Comparison of ENCODE assay signal across 20 cellular contexts in genomic region chr4:169902658-169903345, GRCh38.
DNase-seq lines count a peak whose midpoint lies in the region; ATAC-seq, FAIRE-seq and TF ChIP-seq lines count a peak whose summit lies in the region.
"Had no signal": no experiment of that assay in that cellular context is flagged by ENCODE, and none has a peak within 500 bp of the region (broad histone marks: within the 10 kb centered on the region; RNA-seq: fewer than 3 reads in every experiment).

No MANE protein-coding gene starts in this region.

- intact Hi-C loops in Right ventricle myocardium inferior (cut with DNase I) = no loop called here
- intact Hi-C loops in ovary (cut with DNase I) = no loop called here

- no peaks in the 10 kb centered on the region for H3K27me3 Mint-ChIP-seq in endodermal cell (ENCODE audit: insufficient read depth)
- no peaks in the 10 kb centered on the region for H3K27me3 Mint-ChIP-seq in neural crest cell (ENCODE audit: low read depth)
- H3K27me3 Mint-ChIP-seq: stimulated activated memory B cell treated with anti-CD40 and anti-IgM and Interleukin-4, amounts not matched to agents 10 μg/mL and 1 μg/mL and 100 μg/mL, for 72 hours had no signal

- TF ChIP-seq CTCF in D721Med (IDR thresholded peaks at IDR 0.05; ENCODE audit: insufficient read depth, missing control alignments) (peak; percentile 18), endodermal cell (conservative IDR thresholded peaks at IDR 0.05) (peak; percentile 68), neural crest cell (conservative IDR thresholded peaks at IDR 0.05) (no peak), ovary (IDR thresholded peaks at IDR 0.05) (no peak)

- H3K36me3 Mint-ChIP-seq in endodermal cell (ENCODE audit: low read depth) (no peaks in the 10 kb centered on the region), neural crest cell (ENCODE audit: low read depth) (no peaks in the 10 kb centered on the region)
- H3K36me3 Mint-ChIP-seq: stimulated activated memory B cell treated with anti-CD40 and anti-IgM and Interleukin-4, amounts not matched to agents 10 μg/mL and 1 μg/mL and 100 μg/mL, for 72 hours had no signal

- no peak overlapping the region for H3K4me3 ChIP-seq in endodermal cell (ENCODE audit: low read length)
- H3K4me3 ChIP-seq in ovary = no peak overlapping the region
- H3K4me3 ChIP-seq: HAP-1, heart right ventricle, Peyer's patch, thyroid gland had no signal

- H3K9ac ChIP-seq in endodermal cell (ENCODE audit: extremely low read depth, low read length, poor library complexity, severe bottlenecking) = no peak overlapping the region

- ATAC-seq in Right ventricle myocardium inferior (no peak), GM21529 (IDR thresholded peaks at IDR 0.05; ENCODE audit: unreplicated experiment) (no peak)
- ATAC-seq: heart right ventricle; stimulated activated memory B cell treated with anti-CD40 and anti-IgM and Interleukin-4, amounts not matched to agents 10 μg/mL and 1 μg/mL and 100 μg/mL, for 72 hours had no signal

- TF ChIP-seq POLR2A in ovary (IDR thresholded peaks at IDR 0.05) = no peak

- H3K27ac Mint-ChIP-seq in endodermal cell = no peak overlapping the region
- peak overlapping the region; percentile 9 for H3K27ac Mint-ChIP-seq in neural crest cell (ENCODE audit: unreplicated experiment)
- H3K27ac Mint-ChIP-seq: activated naive CD4-positive, alpha-beta T cell treated with anti-CD3 and anti-CD28 coated beads for 36 hours; stimulated activated memory B cell treated with anti-CD40 and anti-IgM and Interleukin-4, amounts not matched to agents 10 μg/mL and 1 μg/mL and 100 μg/mL, for 72 hours had no signal

- no peak for TF ChIP-seq EP300 in ovary (IDR thresholded peaks at IDR 0.05)

- H3K4me1 Mint-ChIP-seq in endodermal cell (peaks cover 19% of the 10 kb centered on the region), neural crest cell (no peaks in the 10 kb centered on the region)
- H3K4me1 Mint-ChIP-seq: stimulated activated memory B cell treated with anti-CD40 and anti-IgM and Interleukin-4, amounts not matched to agents 10 μg/mL and 1 μg/mL and 100 μg/mL, for 72 hours had no signal

- no peak overlapping the region for H3K4me3 Mint-ChIP-seq in endodermal cell
- no peak overlapping the region for H3K4me3 Mint-ChIP-seq in neural crest cell
- H3K4me3 Mint-ChIP-seq: activated naive CD4-positive, alpha-beta T cell treated with anti-CD3 and anti-CD28 coated beads for 36 hours; stimulated activated memory B cell treated with anti-CD40 and anti-IgM and Interleukin-4, amounts not matched to agents 10 μg/mL and 1 μg/mL and 100 μg/mL, for 72 hours had no signal

- no peak for FAIRE-seq in D721Med (lab: Jason Lieb, UNC)
- FAIRE-seq: TTC549 had no signal

- DNase-seq in D721Med (ENCODE audit: insufficient read length, low spot score) (no peak), NCI-H69 (lab: John Stamatoyannopoulos, UW) (peak; percentile 4), endodermal cell (no peak), neural crest cell (ENCODE audit: low read depth, low spot score) (no peak), KG1 (lab: John Stamatoyannopoulos, UW) (no peak), Right ventricle myocardium inferior (ENCODE audit: missing footprints) (no peak), ovary (no peak)
- DNase-seq: activated naive CD4-positive, alpha-beta T cell treated with anti-CD3 and anti-CD28 coated beads for 36 hours; activated T-cell treated with anti-CD3 and anti-CD28 coated beads for 4 hours; DMS79 treated with DMSO at 0.1 percent for 48 hours; heart right ventricle; IMR-90; NCI-H2107; NCI-H774; Peyer's patch had no signal

- H3K9me3 ChIP-seq in endodermal cell (ENCODE audit: control insufficient read depth, low read length) (peaks cover 11% of the 10 kb centered on the region), ovary (no peaks in the 10 kb centered on the region)
- H3K9me3 ChIP-seq: HAP-1, heart right ventricle, Peyer's patch, thyroid gland had no signal

- H3K36me3 ChIP-seq in endodermal cell (ENCODE audit: control insufficient read depth, insufficient read depth, low read length) (no peaks in the 10 kb centered on the region), ovary (no peaks in the 10 kb centered on the region)
- H3K36me3 ChIP-seq: HAP-1, heart right ventricle, Peyer's patch, thyroid gland had no signal

- H3K27ac ChIP-seq in endodermal cell (ENCODE audit: low read depth, low read length) (no peak overlapping the region), ovary (no peak overlapping the region)
- H3K27ac ChIP-seq: heart right ventricle, Peyer's patch, thyroid gland had no signal

- no peaks in the 10 kb centered on the region for H3K27me3 ChIP-seq in endodermal cell (ENCODE audit: control insufficient read depth, insufficient read depth, low read length, poor library complexity, severe bottlenecking)
- H3K27me3 ChIP-seq in ovary = no peaks in the 10 kb centered on the region
- H3K27me3 ChIP-seq: Peyer's patch, thyroid gland had no signal

- H3K4me1 ChIP-seq in endodermal cell (ENCODE audit: control insufficient read depth, insufficient read depth, low read length) = no peaks in the 10 kb centered on the region
- H3K4me1 ChIP-seq in ovary (ENCODE audit: insufficient read depth) = no peaks in the 10 kb centered on the region
- H3K4me1 ChIP-seq: HAP-1, heart right ventricle, Peyer's patch, thyroid gland had no signal

- peaks cover 18% of the 10 kb centered on the region for H3K9me3 Mint-ChIP-seq in endodermal cell
- no peaks in the 10 kb centered on the region for H3K9me3 Mint-ChIP-seq in neural crest cell
- H3K9me3 Mint-ChIP-seq: activated naive CD4-positive, alpha-beta T cell treated with anti-CD3 and anti-CD28 coated beads for 36 hours had no signal

- 89 to 90% methylated on average over 5 to 9 of the region's 9 CpGs for whole genome bisulfite sequencing in endodermal cell (ENCODE audit: insufficient coverage in 1 of 2, insufficient read length in 1 of 2), 2 experiments
- 84 to 87% (median 87%) methylated on average over 9 of the region's 9 CpGs for WGBS in ovary, 3 donors

Comparison
In these comparisons a context has a peak if more than half of its experiments do, and no peak if none do; other contexts are left out.
1. CTCF ChIP-seq: peak in D721Med (single experiment) and endodermal cell (single experiment); none in neural crest cell (single experiment) and ovary (0 of 3).